ENCODE assay signal across 8 cellular contexts in genomic region chr15:68620721-68621528, GRCh38. TPM values are rescaled to one million over a fixed set of nuclear protein-coding genes. Genes with fewer than 3 reads are reported as not detected.
DNase-seq lines count a peak whose midpoint lies in the region; ATAC-seq and TF ChIP-seq lines count a peak whose summit lies in the region.

No MANE protein-coding gene starts in this region.

- DNase-seq in GM23248, result peak; percentile 97
- peak; percentile 82 to 89 for DNase-seq in SHP77 (lab: John Stamatoyannopoulos, UW)
- DNase-seq in glutamatergic neuron, result peak; percentile 72
- DNase-seq in retinal pigment epithelial cell (ENCODE audit: low read depth), result peak; percentile 83
- no peak for DNase-seq in activated naive CD4-positive, alpha-beta T cell treated with anti-CD3 and anti-CD28 coated beads, Interleukin-2, amount 50 U/mL, for 72 hours (ENCODE audit: low spot score in 2 of 2)

- peaks cover 43% of the 10 kb centered on the region for H3F3A ChIP-seq in GM23248 (ENCODE audit: insufficient read depth)

- H3K79me2 ChIP-seq in GM23248 (ENCODE audit: insufficient read depth), result peaks cover 36% of the 10 kb centered on the region

- no peaks in the 10 kb centered on the region for H3K27me3 ChIP-seq in GM23248 (replicated peaks; ENCODE audit: insufficient read depth)

- peak overlapping the region; percentile 86 for H3K27ac ChIP-seq in GM23248

- H3K4me1 Mint-ChIP-seq in glutamatergic neuron (ENCODE audit: low read depth, unreplicated experiment), result peaks cover 44% of the 10 kb centered on the region

- peaks cover 6% of the 10 kb centered on the region for H3K9me3 Mint-ChIP-seq in glutamatergic neuron (ENCODE audit: unreplicated experiment)
- no peaks in the 10 kb centered on the region for H3K9me3 Mint-ChIP-seq in activated naive CD4-positive, alpha-beta T cell treated with anti-CD3 and anti-CD28 coated beads, Interleukin-2, amount 50 U/mL, for 72 hours

- ATAC-seq in HG02798 (IDR thresholded peaks at IDR 0.05; ENCODE audit: poor library complexity, unreplicated experiment) (no peak), GM18505 (IDR thresholded peaks at IDR 0.05; ENCODE audit: unreplicated experiment) (no peak), GM21723 (IDR thresholded peaks at IDR 0.05; ENCODE audit: unreplicated experiment) (no peak)
- no peak for ATAC-seq in activated naive CD4-positive, alpha-beta T cell treated with anti-CD3 and anti-CD28 coated beads, Interleukin-2, amount 50 U/mL, for 72 hours

- H3K4me3 Mint-ChIP-seq in glutamatergic neuron (ENCODE audit: unreplicated experiment), result peak overlapping the region; percentile 64

- peak overlapping the region; percentile 48 for H3K4me3 ChIP-seq in GM23248
- no peak overlapping the region for H3K4me3 ChIP-seq in retinal pigment epithelial cell (ENCODE audit: low read length)

- H2AFZ ChIP-seq in GM23248, result peak overlapping the region; percentile 70

- TF ChIP-seq POLR2A in GM18505 (IDR thresholded peaks at IDR 0.05; ENCODE audit: borderline replicate concordance, extremely low read depth, insufficient read depth, insufficient read length), result no peak

- H3K36me3 Mint-ChIP-seq in glutamatergic neuron (ENCODE audit: unreplicated experiment), result no peaks in the 10 kb centered on the region
- H3K36me3 Mint-ChIP-seq in activated naive CD4-positive, alpha-beta T cell treated with anti-CD3 and anti-CD28 coated beads, Interleukin-2, amount 50 U/mL, for 72 hours, result no peaks in the 10 kb centered on the region

- H3K4me2 ChIP-seq in GM23248 (ENCODE audit: unreplicated experiment), result peak overlapping the region; percentile 65

- H3K9me2 ChIP-seq in GM23248 (ENCODE audit: insufficient read depth), result no peaks in the 10 kb centered on the region

- no peaks in the 10 kb centered on the region for H3K36me3 ChIP-seq in GM23248 (ENCODE audit: low read depth)

- peak overlapping the region; percentile 93 for H3K27ac Mint-ChIP-seq in glutamatergic neuron (ENCODE audit: unreplicated experiment)
- H3K27ac Mint-ChIP-seq in activated naive CD4-positive, alpha-beta T cell treated with anti-CD3 and anti-CD28 coated beads, Interleukin-2, amount 50 U/mL, for 72 hours, result no peak overlapping the region

- no peaks in the 10 kb centered on the region for H4K20me1 ChIP-seq in GM23248 (ENCODE audit: insufficient read depth)

- TF ChIP-seq CTCF in glutamatergic neuron (IDR thresholded peaks at IDR 0.05; ENCODE audit: partially characterized antibody, unreplicated experiment) (no peak), retinal pigment epithelial cell (conservative IDR thresholded peaks at IDR 0.05; ENCODE audit: low read depth, low read length) (no peak)

- H3K4me1 ChIP-seq in GM23248 (ENCODE audit: insufficient read depth), result peaks cover 34% of the 10 kb centered on the region

- WGBS in GM23248 (ENCODE audit: low coverage in 1 of 2, low lambda C conversion rate in 2 of 2, missing lambda C conversion rate in 2 of 2), 2 experiments, result 11 to 15% methylated on average over 19 of the region's 19 CpGs

- in situ Hi-C loops in GM23248 (cut with MboI), result no loop called here

- H3K27me3 Mint-ChIP-seq in glutamatergic neuron (ENCODE audit: unreplicated experiment), result peaks cover 3% of the 10 kb centered on the region

- peak overlapping the region; percentile 66 for H3K9ac ChIP-seq in GM23248

- H3K9me3 ChIP-seq in GM23248 (ENCODE audit: low read depth), result no peaks in the 10 kb centered on the region

RNA-seq across cellular contexts. Expression of gene CORO2B, which starts 42.1 kb away (rescaled TPM):
- total RNA-seq in GM23248 (2014; rRNA removed; shearing (Covaris generic)), result 7.6 and 7.7 TPM in 2 replicates
- 2.7 and 3.7 TPM in 2 replicates for polyA plus RNA-seq in GM23248 (2016; fragmentation: Nextera tagmentation; extraction: Ambion mirVana)
- 16.3 TPM for total RNA-seq in glutamatergic neuron (ENCODE audit: unreplicated experiment)
- total RNA-seq in activated naive CD4-positive, alpha-beta T cell treated with anti-CD3 and anti-CD28 coated beads, Interleukin-2, amount 50 U/mL, for 72 hours, result under 1 TPM in 1 of 2 donors, not detected in 1; 0.07 TPM

Comparison
In these comparisons a context has a peak if more than half of its experiments do, and no peak if none do; other contexts are left out.
1. DNase-seq: peak in GM23248 (single experiment), SHP77 (2 of 2), glutamatergic neuron (single experiment) and retinal pigment epithelial cell (single experiment); none in activated naive CD4-positive, alpha-beta T cell treated with anti-CD3 and anti-CD28 coated beads, Interleukin-2, amount 50 U/mL, for 72 hours (0 of 2).